Comparison of ENCODE assay signal across 1 cellular context in the genomic region with DNA sequence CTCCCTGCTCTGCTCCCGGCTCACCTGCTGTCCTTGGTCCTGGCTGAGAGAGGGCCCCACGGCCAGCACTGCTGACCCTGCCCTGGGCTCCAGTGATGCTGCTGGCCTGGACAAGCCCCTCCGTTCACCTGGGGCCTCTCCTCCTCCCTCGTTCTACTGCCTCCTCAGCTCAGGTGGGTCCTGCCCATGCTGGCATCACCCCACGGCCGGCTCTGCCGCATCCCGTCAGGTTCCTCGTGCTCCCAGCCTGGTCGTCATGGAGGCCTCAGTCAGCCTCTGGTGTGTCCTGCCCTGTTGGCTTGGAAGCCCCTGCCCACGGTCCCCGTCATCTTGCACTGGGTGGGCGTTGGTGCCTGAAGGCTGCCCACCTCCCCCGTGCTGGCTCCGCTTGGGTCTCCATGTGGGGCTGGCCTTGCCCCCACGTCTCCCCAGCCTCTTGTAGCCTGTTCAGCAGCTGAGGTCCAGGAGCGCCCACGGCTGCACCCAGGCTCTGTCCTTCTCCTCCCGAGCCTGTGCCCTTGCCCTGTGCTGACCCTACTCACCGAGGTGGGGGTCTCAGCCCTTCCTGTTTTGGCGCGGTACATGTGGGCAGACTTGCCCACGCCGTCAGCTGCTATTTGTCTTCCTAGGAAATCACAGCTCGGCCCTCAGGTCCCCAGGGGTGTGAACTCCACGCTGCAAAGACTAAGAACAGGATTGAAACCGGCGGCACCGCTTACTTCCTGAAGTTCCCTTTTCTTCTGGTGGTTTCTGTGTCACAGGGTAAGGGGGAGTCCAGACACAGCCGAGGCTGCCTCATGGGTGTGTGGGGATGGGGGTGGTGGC.
TF ChIP-seq lines count a peak whose summit lies in the region.

No MANE protein-coding gene starts in this region.

TF ChIP-seq in GM12878, 131 proteins besides CTCF, POLR2A, EP300 and RAD21 (continued from another document and continues in another):
- TF ChIP-seq, protein P1, sequence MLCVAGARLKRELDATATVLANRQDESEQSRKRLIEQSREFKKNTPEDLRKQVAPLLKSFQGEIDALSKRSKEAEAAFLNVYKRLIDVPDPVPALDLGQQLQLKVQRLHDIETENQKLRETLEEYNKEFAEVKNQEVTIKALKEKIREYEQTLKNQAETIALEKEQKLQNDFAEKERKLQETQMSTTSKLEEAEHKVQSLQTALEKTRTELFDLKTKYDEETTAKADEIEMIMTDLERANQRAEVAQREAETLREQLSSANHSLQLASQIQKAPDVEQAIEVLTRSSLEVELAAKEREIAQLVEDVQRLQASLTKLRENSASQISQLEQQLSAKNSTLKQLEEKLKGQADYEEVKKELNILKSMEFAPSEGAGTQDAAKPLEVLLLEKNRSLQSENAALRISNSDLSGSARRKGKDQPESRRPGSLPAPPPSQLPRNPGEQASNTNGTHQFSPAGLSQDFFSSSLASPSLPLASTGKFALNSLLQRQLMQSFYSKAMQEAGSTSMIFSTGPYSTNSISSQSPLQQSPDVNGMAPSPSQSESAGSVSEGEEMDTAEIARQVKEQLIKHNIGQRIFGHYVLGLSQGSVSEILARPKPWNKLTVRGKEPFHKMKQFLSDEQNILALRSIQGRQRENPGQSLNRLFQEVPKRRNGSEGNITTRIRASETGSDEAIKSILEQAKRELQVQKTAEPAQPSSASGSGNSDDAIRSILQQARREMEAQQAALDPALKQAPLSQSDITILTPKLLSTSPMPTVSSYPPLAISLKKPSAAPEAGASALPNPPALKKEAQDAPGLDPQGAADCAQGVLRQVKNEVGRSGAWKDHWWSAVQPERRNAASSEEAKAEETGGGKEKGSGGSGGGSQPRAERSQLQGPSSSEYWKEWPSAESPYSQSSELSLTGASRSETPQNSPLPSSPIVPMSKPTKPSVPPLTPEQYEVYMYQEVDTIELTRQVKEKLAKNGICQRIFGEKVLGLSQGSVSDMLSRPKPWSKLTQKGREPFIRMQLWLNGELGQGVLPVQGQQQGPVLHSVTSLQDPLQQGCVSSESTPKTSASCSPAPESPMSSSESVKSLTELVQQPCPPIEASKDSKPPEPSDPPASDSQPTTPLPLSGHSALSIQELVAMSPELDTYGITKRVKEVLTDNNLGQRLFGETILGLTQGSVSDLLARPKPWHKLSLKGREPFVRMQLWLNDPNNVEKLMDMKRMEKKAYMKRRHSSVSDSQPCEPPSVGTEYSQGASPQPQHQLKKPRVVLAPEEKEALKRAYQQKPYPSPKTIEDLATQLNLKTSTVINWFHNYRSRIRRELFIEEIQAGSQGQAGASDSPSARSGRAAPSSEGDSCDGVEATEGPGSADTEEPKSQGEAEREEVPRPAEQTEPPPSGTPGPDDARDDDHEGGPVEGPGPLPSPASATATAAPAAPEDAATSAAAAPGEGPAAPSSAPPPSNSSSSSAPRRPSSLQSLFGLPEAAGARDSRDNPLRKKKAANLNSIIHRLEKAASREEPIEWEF (IDR thresholded peaks at IDR 0.05; ENCODE audit: insufficient replicate concordance, low read depth, low read length): no peak
- TF ChIP-seq WRNIP1 (IDR thresholded peaks at IDR 0.05; ENCODE audit: borderline replicate concordance, low read depth, low read length): no peak
- TF ChIP-seq NFYA (IDR thresholded peaks at IDR 0.05; ENCODE audit: borderline replicate concordance, low read depth, low read length): no peak
- no peak for TF ChIP-seq STAT1 (conservative IDR thresholded peaks at IDR 0.05)
- no peak for TF ChIP-seq KLF5 (IDR thresholded peaks at IDR 0.05; ENCODE audit: partially characterized antibody)
- no peak for TF ChIP-seq FOS (IDR thresholded peaks at IDR 0.05; ENCODE audit: borderline replicate concordance, extremely low read depth, insufficient read length)
- TF ChIP-seq, protein P2, sequence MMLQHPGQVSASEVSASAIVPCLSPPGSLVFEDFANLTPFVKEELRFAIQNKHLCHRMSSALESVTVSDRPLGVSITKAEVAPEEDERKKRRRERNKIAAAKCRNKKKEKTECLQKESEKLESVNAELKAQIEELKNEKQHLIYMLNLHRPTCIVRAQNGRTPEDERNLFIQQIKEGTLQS (IDR thresholded peaks at IDR 0.05; ENCODE audit: borderline replicate concordance, extremely low read depth, low read depth, low read length): no peak
- TF ChIP-seq, protein P3, sequence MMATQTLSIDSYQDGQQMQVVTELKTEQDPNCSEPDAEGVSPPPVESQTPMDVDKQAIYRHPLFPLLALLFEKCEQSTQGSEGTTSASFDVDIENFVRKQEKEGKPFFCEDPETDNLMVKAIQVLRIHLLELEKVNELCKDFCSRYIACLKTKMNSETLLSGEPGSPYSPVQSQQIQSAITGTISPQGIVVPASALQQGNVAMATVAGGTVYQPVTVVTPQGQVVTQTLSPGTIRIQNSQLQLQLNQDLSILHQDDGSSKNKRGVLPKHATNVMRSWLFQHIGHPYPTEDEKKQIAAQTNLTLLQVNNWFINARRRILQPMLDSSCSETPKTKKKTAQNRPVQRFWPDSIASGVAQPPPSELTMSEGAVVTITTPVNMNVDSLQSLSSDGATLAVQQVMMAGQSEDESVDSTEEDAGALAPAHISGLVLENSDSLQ (IDR thresholded peaks at IDR 0.05): no peak
- TF ChIP-seq IKZF2 (IDR thresholded peaks at IDR 0.05): peak; percentile 24 to 43; a peak in 1 of 4 replicates
- TF ChIP-seq MEF2B (IDR thresholded peaks at IDR 0.05; ENCODE audit: partially characterized antibody, poor library complexity, severe bottlenecking): peak; percentile 70
- TF ChIP-seq ATF7 (IDR thresholded peaks at IDR 0.05; ENCODE audit: low read depth): 0 out of 2 replicates have a peak, but pooled peaks have one; percentile 10
- no peak for TF ChIP-seq EZH2 (IDR thresholded peaks at IDR 0.05; ENCODE audit: borderline replicate concordance, control insufficient read depth, low read depth, low read length)
- no peak for TF ChIP-seq TAF1 (IDR thresholded peaks at IDR 0.05; ENCODE audit: borderline replicate concordance, low read depth, low read length)
- TF ChIP-seq, protein P4, sequence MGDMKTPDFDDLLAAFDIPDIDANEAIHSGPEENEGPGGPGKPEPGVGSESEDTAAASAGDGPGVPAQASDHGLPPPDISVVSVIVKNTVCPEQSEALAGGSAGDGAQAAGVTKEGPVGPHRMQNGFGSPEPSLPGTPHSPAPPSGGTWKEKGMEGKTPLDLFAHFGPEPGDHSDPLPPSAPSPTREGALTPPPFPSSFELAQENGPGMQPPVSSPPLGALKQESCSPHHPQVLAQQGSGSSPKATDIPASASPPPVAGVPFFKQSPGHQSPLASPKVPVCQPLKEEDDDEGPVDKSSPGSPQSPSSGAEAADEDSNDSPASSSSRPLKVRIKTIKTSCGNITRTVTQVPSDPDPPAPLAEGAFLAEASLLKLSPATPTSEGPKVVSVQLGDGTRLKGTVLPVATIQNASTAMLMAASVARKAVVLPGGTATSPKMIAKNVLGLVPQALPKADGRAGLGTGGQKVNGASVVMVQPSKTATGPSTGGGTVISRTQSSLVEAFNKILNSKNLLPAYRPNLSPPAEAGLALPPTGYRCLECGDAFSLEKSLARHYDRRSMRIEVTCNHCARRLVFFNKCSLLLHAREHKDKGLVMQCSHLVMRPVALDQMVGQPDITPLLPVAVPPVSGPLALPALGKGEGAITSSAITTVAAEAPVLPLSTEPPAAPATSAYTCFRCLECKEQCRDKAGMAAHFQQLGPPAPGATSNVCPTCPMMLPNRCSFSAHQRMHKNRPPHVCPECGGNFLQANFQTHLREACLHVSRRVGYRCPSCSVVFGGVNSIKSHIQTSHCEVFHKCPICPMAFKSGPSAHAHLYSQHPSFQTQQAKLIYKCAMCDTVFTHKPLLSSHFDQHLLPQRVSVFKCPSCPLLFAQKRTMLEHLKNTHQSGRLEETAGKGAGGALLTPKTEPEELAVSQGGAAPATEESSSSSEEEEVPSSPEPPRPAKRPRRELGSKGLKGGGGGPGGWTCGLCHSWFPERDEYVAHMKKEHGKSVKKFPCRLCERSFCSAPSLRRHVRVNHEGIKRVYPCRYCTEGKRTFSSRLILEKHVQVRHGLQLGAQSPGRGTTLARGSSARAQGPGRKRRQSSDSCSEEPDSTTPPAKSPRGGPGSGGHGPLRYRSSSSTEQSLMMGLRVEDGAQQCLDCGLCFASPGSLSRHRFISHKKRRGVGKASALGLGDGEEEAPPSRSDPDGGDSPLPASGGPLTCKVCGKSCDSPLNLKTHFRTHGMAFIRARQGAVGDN (IDR thresholded peaks at IDR 0.05): no peak
- TF ChIP-seq ASH2L (IDR thresholded peaks at IDR 0.05; ENCODE audit: borderline replicate concordance, low read depth): no peak
- TF ChIP-seq, protein P5, sequence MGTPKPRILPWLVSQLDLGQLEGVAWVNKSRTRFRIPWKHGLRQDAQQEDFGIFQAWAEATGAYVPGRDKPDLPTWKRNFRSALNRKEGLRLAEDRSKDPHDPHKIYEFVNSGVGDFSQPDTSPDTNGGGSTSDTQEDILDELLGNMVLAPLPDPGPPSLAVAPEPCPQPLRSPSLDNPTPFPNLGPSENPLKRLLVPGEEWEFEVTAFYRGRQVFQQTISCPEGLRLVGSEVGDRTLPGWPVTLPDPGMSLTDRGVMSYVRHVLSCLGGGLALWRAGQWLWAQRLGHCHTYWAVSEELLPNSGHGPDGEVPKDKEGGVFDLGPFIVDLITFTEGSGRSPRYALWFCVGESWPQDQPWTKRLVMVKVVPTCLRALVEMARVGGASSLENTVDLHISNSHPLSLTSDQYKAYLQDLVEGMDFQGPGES (IDR thresholded peaks at IDR 0.05): no peak
- TF ChIP-seq STAT3 (IDR thresholded peaks at IDR 0.05; ENCODE audit: low read depth, low read length): no peak
- no peak for TF ChIP-seq SIX5 (IDR thresholded peaks at IDR 0.05; ENCODE audit: low read depth, low read length, severe bottlenecking)
- TF ChIP-seq ZBED1 (IDR thresholded peaks at IDR 0.05; ENCODE audit: borderline replicate concordance): no peak
- TF ChIP-seq POLR2AphosphoS2 (IDR thresholded peaks at IDR 0.05; ENCODE audit: low read depth, low read length): no peak
- TF ChIP-seq JUNB (IDR thresholded peaks at IDR 0.05): peak; percentile 34; the same call in 1 of the 2 replicates
- no peak for TF ChIP-seq SUZ12 (IDR thresholded peaks at IDR 0.05; ENCODE audit: unreplicated experiment)
- TF ChIP-seq GABPA (IDR thresholded peaks at IDR 0.05; ENCODE audit: low read depth): no peak
- TF ChIP-seq CBX3 (IDR thresholded peaks at IDR 0.05; ENCODE audit: borderline replicate concordance, low read depth): no peak
- TF ChIP-seq, protein P6, sequence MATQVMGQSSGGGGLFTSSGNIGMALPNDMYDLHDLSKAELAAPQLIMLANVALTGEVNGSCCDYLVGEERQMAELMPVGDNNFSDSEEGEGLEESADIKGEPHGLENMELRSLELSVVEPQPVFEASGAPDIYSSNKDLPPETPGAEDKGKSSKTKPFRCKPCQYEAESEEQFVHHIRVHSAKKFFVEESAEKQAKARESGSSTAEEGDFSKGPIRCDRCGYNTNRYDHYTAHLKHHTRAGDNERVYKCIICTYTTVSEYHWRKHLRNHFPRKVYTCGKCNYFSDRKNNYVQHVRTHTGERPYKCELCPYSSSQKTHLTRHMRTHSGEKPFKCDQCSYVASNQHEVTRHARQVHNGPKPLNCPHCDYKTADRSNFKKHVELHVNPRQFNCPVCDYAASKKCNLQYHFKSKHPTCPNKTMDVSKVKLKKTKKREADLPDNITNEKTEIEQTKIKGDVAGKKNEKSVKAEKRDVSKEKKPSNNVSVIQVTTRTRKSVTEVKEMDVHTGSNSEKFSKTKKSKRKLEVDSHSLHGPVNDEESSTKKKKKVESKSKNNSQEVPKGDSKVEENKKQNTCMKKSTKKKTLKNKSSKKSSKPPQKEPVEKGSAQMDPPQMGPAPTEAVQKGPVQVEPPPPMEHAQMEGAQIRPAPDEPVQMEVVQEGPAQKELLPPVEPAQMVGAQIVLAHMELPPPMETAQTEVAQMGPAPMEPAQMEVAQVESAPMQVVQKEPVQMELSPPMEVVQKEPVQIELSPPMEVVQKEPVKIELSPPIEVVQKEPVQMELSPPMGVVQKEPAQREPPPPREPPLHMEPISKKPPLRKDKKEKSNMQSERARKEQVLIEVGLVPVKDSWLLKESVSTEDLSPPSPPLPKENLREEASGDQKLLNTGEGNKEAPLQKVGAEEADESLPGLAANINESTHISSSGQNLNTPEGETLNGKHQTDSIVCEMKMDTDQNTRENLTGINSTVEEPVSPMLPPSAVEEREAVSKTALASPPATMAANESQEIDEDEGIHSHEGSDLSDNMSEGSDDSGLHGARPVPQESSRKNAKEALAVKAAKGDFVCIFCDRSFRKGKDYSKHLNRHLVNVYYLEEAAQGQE (IDR thresholded peaks at IDR 0.05; ENCODE audit: low read depth, low read length): peak; percentile 58; the same call in 1 of the 2 replicates
- TF ChIP-seq, protein P7, sequence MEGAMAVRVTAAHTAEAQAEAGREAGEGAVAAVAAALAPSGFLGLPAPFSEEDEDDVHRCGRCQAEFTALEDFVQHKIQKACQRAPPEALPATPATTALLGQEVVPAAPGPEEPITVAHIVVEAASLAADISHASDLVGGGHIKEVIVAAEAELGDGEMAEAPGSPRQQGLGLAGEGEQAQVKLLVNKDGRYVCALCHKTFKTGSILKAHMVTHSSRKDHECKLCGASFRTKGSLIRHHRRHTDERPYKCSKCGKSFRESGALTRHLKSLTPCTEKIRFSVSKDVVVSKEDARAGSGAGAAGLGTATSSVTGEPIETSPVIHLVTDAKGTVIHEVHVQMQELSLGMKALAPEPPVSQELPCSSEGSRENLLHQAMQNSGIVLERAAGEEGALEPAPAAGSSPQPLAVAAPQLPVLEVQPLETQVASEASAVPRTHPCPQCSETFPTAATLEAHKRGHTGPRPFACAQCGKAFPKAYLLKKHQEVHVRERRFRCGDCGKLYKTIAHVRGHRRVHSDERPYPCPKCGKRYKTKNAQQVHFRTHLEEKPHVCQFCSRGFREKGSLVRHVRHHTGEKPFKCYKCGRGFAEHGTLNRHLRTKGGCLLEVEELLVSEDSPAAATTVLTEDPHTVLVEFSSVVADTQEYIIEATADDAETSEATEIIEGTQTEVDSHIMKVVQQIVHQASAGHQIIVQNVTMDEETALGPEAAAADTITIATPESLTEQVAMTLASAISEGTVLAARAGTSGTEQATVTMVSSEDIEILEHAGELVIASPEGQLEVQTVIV (IDR thresholded peaks at IDR 0.05; ENCODE audit: borderline replicate concordance, partially characterized antibody): no peak
- no peak for TF ChIP-seq MTA2 (IDR thresholded peaks at IDR 0.05; ENCODE audit: low read depth)
- no peak for TF ChIP-seq ZNF24 (IDR thresholded peaks at IDR 0.05)
- TF ChIP-seq NFXL1 (IDR thresholded peaks at IDR 0.05; ENCODE audit: borderline replicate concordance): no peak
- no peak for TF ChIP-seq BRCA1 (IDR thresholded peaks at IDR 0.05; ENCODE audit: low read depth, low read length)
- TF ChIP-seq SREBF1 (IDR thresholded peaks at IDR 0.05; ENCODE audit: low read length): no peak
- TF ChIP-seq CBX5 (IDR thresholded peaks at IDR 0.05; ENCODE audit: low read depth): no peak
